Comparison of ENCODE assay signal across 15 cellular contexts in the genomic region with DNA sequence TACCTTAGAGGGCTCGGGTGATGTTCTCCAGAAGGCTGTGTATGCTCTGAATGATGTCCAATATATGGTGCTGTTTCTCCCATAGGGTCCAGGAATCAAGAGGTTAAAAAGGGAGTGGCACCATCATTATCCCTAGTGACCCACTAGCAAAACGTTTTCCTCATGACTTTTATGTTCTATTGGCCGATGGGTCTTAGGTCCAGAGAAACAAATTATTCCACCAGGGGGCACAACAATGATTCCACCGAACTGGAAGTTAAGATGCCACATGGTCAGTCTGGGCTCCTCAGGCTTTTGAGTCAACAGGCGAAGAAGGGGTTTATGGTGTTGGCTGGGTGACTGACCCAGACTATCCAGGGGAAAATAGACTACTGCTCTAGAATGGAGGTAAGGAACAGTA.
DNase-seq lines count a peak whose midpoint lies in the region; ATAC-seq and TF ChIP-seq lines count a peak whose summit lies in the region.
"Had no signal": no experiment of that assay in that cellular context is flagged by ENCODE, and none has a peak within 500 bp of the region (broad histone marks: within the 10 kb centered on the region; RNA-seq: fewer than 3 reads in every experiment).

No MANE protein-coding gene starts in this region.

- no peak for TF ChIP-seq EP300 in SK-N-SH (IDR thresholded peaks at IDR 0.05; ENCODE audit: borderline replicate concordance in 1 of 2, low read depth in 1 of 2, low read length in 1 of 2)
- TF ChIP-seq EP300 in stomach (IDR thresholded peaks at IDR 0.05) = no peak

- ATAC-seq in HG03457 (IDR thresholded peaks at IDR 0.05; ENCODE audit: unreplicated experiment) = no peak
- no peak for ATAC-seq in stimulated activated naive CD8-positive, alpha-beta T cell treated with anti-CD3 and anti-CD28 coated beads, Interleukin-15, Interleukin-2, amounts not matched to agents 100 U/mL and 50 U/mL, for 24 hours
- no peak for ATAC-seq in stimulated activated effector memory CD8-positive, alpha-beta T cell treated with anti-CD3 and anti-CD28 coated beads, Interleukin-12 subunit alpha, Interleukin-12 subunit beta, amount 100 ng/mL, for 72 hours
- ATAC-seq: activated naive CD8-positive, alpha-beta T cell treated with anti-CD3 and anti-CD28 coated beads, Interleukin-2, amount 50 U/mL, for 24 hours had no signal

- H3K4me1 Mint-ChIP-seq in stimulated activated effector memory CD8-positive, alpha-beta T cell treated with anti-CD3 and anti-CD28 coated beads, Interleukin-12 subunit alpha, Interleukin-12 subunit beta, amount 100 ng/mL, for 72 hours = no peaks in the 10 kb centered on the region
- H3K4me1 Mint-ChIP-seq: activated naive CD8-positive, alpha-beta T cell treated with anti-CD3 and anti-CD28 coated beads, Interleukin-2, amount 50 U/mL, for 24 hours had no signal

- H3K4me3 ChIP-seq in BE2C (ENCODE audit: low read depth, low read length) = no peak overlapping the region
- H3K4me3 ChIP-seq in SK-N-SH (ENCODE audit: low read depth in 2 of 2, low read length in 1 of 2) = no peak overlapping the region
- no peak overlapping the region for H3K4me3 ChIP-seq in fibroblast of villous mesenchyme (ENCODE audit: low read depth, low read length)
- H3K4me3 ChIP-seq in stomach = no peak overlapping the region
- H3K4me3 ChIP-seq: thyroid gland had no signal

- H3K36me3 ChIP-seq in BE2C (no peaks in the 10 kb centered on the region), SK-N-SH (replicated peaks in 1 of 2; ENCODE audit: control insufficient read depth in 1 of 2, insufficient read depth in 2 of 2, low read length in 1 of 2) (no peaks in the 10 kb centered on the region), stomach (no peaks in the 10 kb centered on the region)
- H3K36me3 ChIP-seq: thyroid gland had no signal

- TF ChIP-seq POLR2A in stomach (IDR thresholded peaks at IDR 0.05) = no peak

- no peaks in the 10 kb centered on the region for H3K9me2 ChIP-seq in SK-N-SH

- no peak overlapping the region for H3K27ac Mint-ChIP-seq in stimulated activated effector memory CD8-positive, alpha-beta T cell treated with anti-CD3 and anti-CD28 coated beads, Interleukin-12 subunit alpha, Interleukin-12 subunit beta, amount 100 ng/mL, for 72 hours
- H3K27ac Mint-ChIP-seq: activated naive CD8-positive, alpha-beta T cell treated with anti-CD3 and anti-CD28 coated beads, Interleukin-2, amount 50 U/mL, for 24 hours had no signal

- H3K27ac ChIP-seq in SK-N-SH (ENCODE audit: low read depth in 2 of 2, low read length in 1 of 2) (no peak overlapping the region), stomach (no peak overlapping the region)
- H3K27ac ChIP-seq: thyroid gland, WERI-Rb-1 had no signal

- H3K4me3 Mint-ChIP-seq in stimulated activated effector memory CD8-positive, alpha-beta T cell treated with anti-CD3 and anti-CD28 coated beads, Interleukin-12 subunit alpha, Interleukin-12 subunit beta, amount 100 ng/mL, for 72 hours = no peak overlapping the region
- H3K4me3 Mint-ChIP-seq: activated naive CD8-positive, alpha-beta T cell treated with anti-CD3 and anti-CD28 coated beads, Interleukin-2, amount 50 U/mL, for 24 hours had no signal

- H3K9ac ChIP-seq in SK-N-SH = no peak overlapping the region

- POLR2A ChIA-PET in SK-N-SH (lab: Yijun Ruan, JAX) = no interaction called here

- H3K4me1 ChIP-seq in BE2C (no peaks in the 10 kb centered on the region), SK-N-SH (ENCODE audit: control insufficient read depth in 1 of 2, insufficient read depth in 2 of 2, low read depth in 1 of 2, low read length in 1 of 2) (no peaks in the 10 kb centered on the region), stomach (peaks cover 0 to 8% (median 3%) of the 10 kb centered on the region in 4 donors)

- CTCF ChIA-PET in SK-N-SH (lab: Yijun Ruan, JAX) = interaction anchor here (0.7 to 1.7 kb wide), 3 partner anchors 10 to 102 kb away, joined by 3 to 5 read pairs (median 5); no protein-coding TSS in a partner anchor

- no peak overlapping the region for H2AFZ ChIP-seq in SK-N-SH (ENCODE audit: low read depth)

- H3K36me3 Mint-ChIP-seq in stimulated activated effector memory CD8-positive, alpha-beta T cell treated with anti-CD3 and anti-CD28 coated beads, Interleukin-12 subunit alpha, Interleukin-12 subunit beta, amount 100 ng/mL, for 72 hours = no peaks in the 10 kb centered on the region

- H3F3A ChIP-seq in SK-N-SH (replicated peaks; ENCODE audit: insufficient read depth) = no peaks in the 10 kb centered on the region

- TF ChIP-seq CTCF in BE2C (IDR thresholded peaks at IDR 0.05; ENCODE audit: low read depth, low read length) (peak; percentile 23), SK-N-SH (IDR thresholded peaks at IDR 0.05) (peak; percentile 37), fibroblast of villous mesenchyme (IDR thresholded peaks at IDR 0.05; ENCODE audit: insufficient read depth, low read depth, low read length) (peak; percentile 12), stomach (IDR thresholded peaks at IDR 0.05) (no peak)

- H3K4me2 ChIP-seq in SK-N-SH = no peak overlapping the region

- no peaks in the 10 kb centered on the region for H3K9me3 ChIP-seq in BE2C
- no peaks in the 10 kb centered on the region for H3K9me3 ChIP-seq in SK-N-SH
- H3K9me3 ChIP-seq in stomach = no peaks in the 10 kb centered on the region
- H3K9me3 ChIP-seq: thyroid gland had no signal

- intact Hi-C loops in stomach (cut with DNase I; ENCODE audit: low total_unique reads) = no loop called here

- H3K79me2 ChIP-seq in SK-N-SH (ENCODE audit: insufficient read depth) = no peaks in the 10 kb centered on the region

- no peaks in the 10 kb centered on the region for H4K20me1 ChIP-seq in SK-N-SH (ENCODE audit: insufficient read depth)

- WGBS in SK-N-SH (ENCODE audit: low lambda C conversion rate) = 15% methylated on average over 5 of the region's 5 CpGs
- WGBS in stomach, 5 donors = 76 to 80% (median 76%) methylated on average over 5 of the region's 5 CpGs

- DNase-seq in BE2C (no peak), HCEC 1CT (peak; percentile 13), SK-N-SH (no peak), fibroblast of villous mesenchyme (ENCODE audit: low read depth) (no peak), stomach (no peak)
- no peak for DNase-seq in stimulated activated naive CD8-positive, alpha-beta T cell treated with anti-CD3 and anti-CD28 coated beads, Interleukin-15, Interleukin-2, amounts not matched to agents 100 U/mL and 50 U/mL, for 24 hours
- DNase-seq in stimulated activated effector memory CD8-positive, alpha-beta T cell treated with anti-CD3 and anti-CD28 coated beads, Interleukin-12 subunit alpha, Interleukin-12 subunit beta, amount 100 ng/mL, for 72 hours (ENCODE audit: low spot score in 2 of 2) = no peak
- DNase-seq: activated naive CD8-positive, alpha-beta T cell treated with anti-CD3 and anti-CD28 coated beads, Interleukin-2, amount 50 U/mL, for 24 hours; DMS153; NCI-H1694; NCI-H446 treated with DMSO at 0.1 percent for 48 hours; small intestine; thyroid gland; WERI-Rb-1 had no signal

- no peak for TF ChIP-seq RAD21 in SK-N-SH (IDR thresholded peaks at IDR 0.05; ENCODE audit: low read length)

- no peaks in the 10 kb centered on the region for H3K9me3 Mint-ChIP-seq in stimulated activated effector memory CD8-positive, alpha-beta T cell treated with anti-CD3 and anti-CD28 coated beads, Interleukin-12 subunit alpha, Interleukin-12 subunit beta, amount 100 ng/mL, for 72 hours
- H3K9me3 Mint-ChIP-seq: activated naive CD8-positive, alpha-beta T cell treated with anti-CD3 and anti-CD28 coated beads, Interleukin-2, amount 50 U/mL, for 24 hours had no signal

- H3K27me3 ChIP-seq in BE2C (no peaks in the 10 kb centered on the region; the same call in 1 of the 2 replicates), SK-N-SH (ENCODE audit: insufficient read depth) (peaks cover 74% of the 10 kb centered on the region), stomach (no peaks in the 10 kb centered on the region)
- H3K27me3 ChIP-seq: thyroid gland had no signal

TF ChIP-seq in SK-N-SH, 30 proteins besides CTCF, POLR2A, EP300 and RAD21:
- TF ChIP-seq JUND (IDR thresholded peaks at IDR 0.05) = no peak
- TF ChIP-seq, protein P1, sequence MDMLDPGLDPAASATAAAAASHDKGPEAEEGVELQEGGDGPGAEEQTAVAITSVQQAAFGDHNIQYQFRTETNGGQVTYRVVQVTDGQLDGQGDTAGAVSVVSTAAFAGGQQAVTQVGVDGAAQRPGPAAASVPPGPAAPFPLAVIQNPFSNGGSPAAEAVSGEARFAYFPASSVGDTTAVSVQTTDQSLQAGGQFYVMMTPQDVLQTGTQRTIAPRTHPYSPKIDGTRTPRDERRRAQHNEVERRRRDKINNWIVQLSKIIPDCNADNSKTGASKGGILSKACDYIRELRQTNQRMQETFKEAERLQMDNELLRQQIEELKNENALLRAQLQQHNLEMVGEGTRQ (IDR thresholded peaks at IDR 0.05; ENCODE audit: borderline replicate concordance, low read depth, low read length) = no peak
- TF ChIP-seq TCF12 (IDR thresholded peaks at IDR 0.05) = no peak
- TF ChIP-seq YY1 (IDR thresholded peaks at IDR 0.05; ENCODE audit: low read depth) = no peak
- TF ChIP-seq TEAD4 (IDR thresholded peaks at IDR 0.05; ENCODE audit: borderline replicate concordance, insufficient read depth) = no peak
- TF ChIP-seq POLR2AphosphoS5 (IDR thresholded peaks at IDR 0.05; ENCODE audit: low read depth, low read length) = no peak

Comparison
In these comparisons a context has a peak if more than half of its experiments do, and no peak if none do; other contexts are left out.
1. CTCF ChIP-seq: peak in BE2C (single experiment), SK-N-SH (single experiment) and fibroblast of villous mesenchyme (single experiment); none in stomach (0 of 7).